Comparison of ENCODE assay signal across 1 cellular context in genomic region chr16:12545792-12546342, GRCh38.
TF ChIP-seq lines count a peak whose summit lies in the region.

No MANE protein-coding gene starts in this region.

TF ChIP-seq in GM12878, 131 proteins besides CTCF, POLR2A, EP300 and RAD21 (continued from another document):
- TF ChIP-seq ZBTB40 (IDR thresholded peaks at IDR 0.05; ENCODE audit: borderline replicate concordance) (no peak), CREB1 (IDR thresholded peaks at IDR 0.05; ENCODE audit: low read depth) (no peak), STAT3 (IDR thresholded peaks at IDR 0.05; ENCODE audit: low read depth, low read length) (no peak), DPF2 (IDR thresholded peaks at IDR 0.05) (no peak), NFIC (IDR thresholded peaks at IDR 0.05; ENCODE audit: low read depth, low read length) (no peak), TARDBP (IDR thresholded peaks at IDR 0.05; ENCODE audit: borderline replicate concordance) (no peak), SREBF1 (IDR thresholded peaks at IDR 0.05; ENCODE audit: low read length) (no peak), BCLAF1 (IDR thresholded peaks at IDR 0.05) (no peak), HCFC1 (IDR thresholded peaks at IDR 0.05; ENCODE audit: low read length) (peak; percentile 4; the same call in 1 of the 2 replicates)
